1 cellular context compared by ENCODE assay signal in genomic region chr16:30632454-30632853, GRCh38. TPM values are rescaled to one million over a fixed set of nuclear protein-coding genes. Genes with fewer than 3 reads are reported as not detected.
"Had no signal": no experiment of that assay in that cellular context is flagged by ENCODE, and none has a peak within 500 bp of the region (broad histone marks: within the 10 kb centered on the region; RNA-seq: fewer than 3 reads in every experiment).

No MANE protein-coding gene starts in this region.

RNA-seq across cellular contexts. Expression of gene ZNF785, which starts 47.0 kb away (rescaled TPM):
- total RNA-seq: G401 had no signal
